In the genomic region with DNA sequence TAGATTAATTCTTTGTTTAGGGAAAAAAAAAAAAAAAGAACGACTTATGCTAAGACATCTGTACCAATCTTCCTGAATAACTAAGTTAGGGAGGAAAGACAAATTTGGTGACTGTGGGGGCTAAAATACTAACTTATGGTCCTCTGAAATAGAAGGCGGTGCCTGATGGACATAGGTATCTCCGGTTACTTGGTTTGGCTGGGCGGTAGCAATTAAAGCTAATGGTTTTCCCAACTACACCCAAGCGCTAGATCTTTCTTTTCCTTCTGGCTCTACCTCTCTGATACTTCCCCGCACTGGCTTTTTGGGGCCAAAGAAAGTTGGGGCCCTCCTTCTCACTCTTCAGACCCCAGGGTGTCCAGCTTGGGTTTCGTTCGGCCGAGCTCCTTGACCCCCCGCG, we compare ENCODE assay signal across 10 cellular contexts. TPM values are rescaled to one million over a fixed set of nuclear protein-coding genes. Genes with fewer than 3 reads are reported as not detected.
DNase-seq lines count a peak whose midpoint lies in the region; ATAC-seq and TF ChIP-seq lines count a peak whose summit lies in the region.
"Had no signal": no experiment of that assay in that cellular context is flagged by ENCODE, and none has a peak within 500 bp of the region (broad histone marks: within the 10 kb centered on the region; RNA-seq: fewer than 3 reads in every experiment).

No MANE protein-coding gene starts in this region.

- H3K4me1 ChIP-seq in Peyer's patch (peaks cover 0 to 8% (median 0%) of the 10 kb centered on the region in 4 donors), heart right ventricle (peaks cover 0 to 15% (median 3%) of the 10 kb centered on the region in 9 donors), osteoblast (ENCODE audit: insufficient read depth, low read length) (peaks cover 24% of the 10 kb centered on the region)

- H3K4me2 ChIP-seq in osteoblast (ENCODE audit: insufficient read depth, low read length), result peak overlapping the region; percentile 85

- H3K4me3 ChIP-seq in AG04450 (ENCODE audit: low read depth, low read length), result no peak overlapping the region; the same call in 1 of the 2 replicates
- peak overlapping the region in 1 of 4 donors; percentile 65 for H3K4me3 ChIP-seq in Peyer's patch
- peak overlapping the region; percentile 27 to 85 (median 80) for H3K4me3 ChIP-seq in heart right ventricle
- H3K4me3 ChIP-seq in osteoblast (ENCODE audit: insufficient read depth, low read length), result peak overlapping the region; percentile 80

- no peak for TF ChIP-seq CTCF in AG04450 (IDR thresholded peaks at IDR 0.05; ENCODE audit: low read depth, low read length)
- no peak for TF ChIP-seq CTCF in Peyer's patch (IDR thresholded peaks at IDR 0.05)
- TF ChIP-seq CTCF in heart right ventricle (IDR thresholded peaks at IDR 0.05), result no peak
- no peak for TF ChIP-seq CTCF in osteoblast (IDR thresholded peaks at IDR 0.05; ENCODE audit: extremely low read depth, low read depth, low read length)

- no peak for DNase-seq in AG04450 (ENCODE audit: low read depth, low spot score)
- no peak for DNase-seq in Peyer's patch
- no peak for DNase-seq in heart right ventricle
- no peak for DNase-seq in osteoblast (ENCODE audit: insufficient read length, low spot score, missing footprints)
- no peak for DNase-seq in AML-193 (lab: John Stamatoyannopoulos, UW)
- DNase-seq in putamen (ENCODE audit: low spot score), result no peak
- no peak for DNase-seq in GDM1 (lab: John Stamatoyannopoulos, UW)
- DNase-seq in activated effector memory CD4-positive, alpha-beta T cell treated with anti-CD3 and anti-CD28 coated beads, Interleukin-2, amount 50 U/mL, for 16 hours, result no peak
- DNase-seq: NCI-H2081 had no signal

- peak; percentile 4 to 32 (median 15) for ATAC-seq in heart right ventricle

- CTCF ChIA-PET in AG04450 (lab: Charles Lee), result interaction anchor here (1.2 to 1.4 kb wide), 2 partner anchors 12 to 304 kb away, joined by 4 to 5 read pairs; no protein-coding TSS in a partner anchor

- peak overlapping the region; percentile 49 for H2AFZ ChIP-seq in osteoblast (ENCODE audit: low read length)

- H3K36me3 ChIP-seq in Peyer's patch (no peaks in the 10 kb centered on the region), heart right ventricle (no peaks in the 10 kb centered on the region), osteoblast (ENCODE audit: insufficient read depth, low read length) (no peaks in the 10 kb centered on the region)

- intact Hi-C loops in heart right ventricle (cut with DNase I), result loop anchor here in 5 of 10 donors (5.0 to 10.0 kb wide), 7 partner anchors 113 to 305 kb away; a partner anchor contains a TSS

- no peaks in the 10 kb centered on the region for H3K79me2 ChIP-seq in osteoblast (ENCODE audit: insufficient read depth, low read length)

- H3K27ac ChIP-seq in AG04450 (ENCODE audit: low read depth, low read length) (peak overlapping the region; percentile 39), Peyer's patch (peak overlapping the region in 3 of 4 donors; percentile 55 to 83 (median 66)), heart right ventricle (peak overlapping the region; percentile 79 to 96 (median 90)), osteoblast (ENCODE audit: low read depth, low read length) (no peak overlapping the region)
- H3K27ac ChIP-seq: RWPE1 had no signal

- no peak for TF ChIP-seq POLR2A in Peyer's patch (IDR thresholded peaks at IDR 0.05)

- no peaks in the 10 kb centered on the region for H3K27me3 ChIP-seq in AG04450 (ENCODE audit: control insufficient read depth, insufficient read depth, low read length)
- peaks cover 0 to 10% of the 10 kb centered on the region in 2 donors for H3K27me3 ChIP-seq in Peyer's patch
- H3K27me3 ChIP-seq in heart right ventricle, result peaks cover 0 to 59% (median 3%) of the 10 kb centered on the region in 7 donors
- no peaks in the 10 kb centered on the region for H3K27me3 ChIP-seq in osteoblast (ENCODE audit: insufficient read depth, low read length)

- H3K9me3 ChIP-seq in AG04450 (ENCODE audit: control insufficient read depth, insufficient read depth, low read length), result no peaks in the 10 kb centered on the region; the same call in 1 of the 2 replicates
- H3K9me3 ChIP-seq in Peyer's patch, result no peaks in the 10 kb centered on the region
- no peaks in the 10 kb centered on the region for H3K9me3 ChIP-seq in heart right ventricle
- no peaks in the 10 kb centered on the region for H3K9me3 ChIP-seq in osteoblast (ENCODE audit: low read depth, low read length)

- 20 to 32% methylated on average over 11 of the region's 11 CpGs for WGBS in heart right ventricle, 2 donors

- POLR2A ChIA-PET in AG04450 (lab: Yijun Ruan, JAX), result interaction anchor here (0.6 to 1.1 kb wide), 2 partner anchors 25 to 111 kb away, joined by 3 read pairs; no protein-coding TSS in a partner anchor

- H4K20me1 ChIP-seq in osteoblast (ENCODE audit: insufficient read depth, low read length), result no peaks in the 10 kb centered on the region

RNA-seq across cellular contexts. Expression of a gene that starts 1.0 kb away (rescaled TPM):
- polyA plus RNA-seq in AG04450 (2011; rRNA removed) (9.1 and 11.3 TPM in 2 replicates), heart right ventricle (100 to 1,000 TPM in 1 of 2 donors, 10 to 100 TPM in 1; 62.4 to 207 TPM)
- polyA minus RNA-seq in AG04450 (2011; rRNA and poly(A)+ RNA removed), result 17.4 and 24.8 TPM in 2 replicates
- total RNA-seq in Peyer's patch (1 to 10 TPM in 3 of 4 donors, under 1 TPM in 1; 0.88 to 5.0 (median 1.8) TPM), heart right ventricle (100 to 1,000 TPM; 149 to 317 (median 194) TPM), osteoblast (0.59 and 1.4 TPM in 2 replicates)

Comparison
In these comparisons a context has a peak if more than half of its experiments do, and no peak if none do; other contexts are left out.
1. RNA of a gene that starts 1.0 kb away (total RNA-seq): 149 to 317 TPM in heart right ventricle; 0.88 to 5.0 TPM in Peyer's patch and 0.59 to 1.4 TPM in osteoblast; every median in the first group is over 10 times any median in the second.